1 cellular context compared by ENCODE assay signal in the genomic region with DNA sequence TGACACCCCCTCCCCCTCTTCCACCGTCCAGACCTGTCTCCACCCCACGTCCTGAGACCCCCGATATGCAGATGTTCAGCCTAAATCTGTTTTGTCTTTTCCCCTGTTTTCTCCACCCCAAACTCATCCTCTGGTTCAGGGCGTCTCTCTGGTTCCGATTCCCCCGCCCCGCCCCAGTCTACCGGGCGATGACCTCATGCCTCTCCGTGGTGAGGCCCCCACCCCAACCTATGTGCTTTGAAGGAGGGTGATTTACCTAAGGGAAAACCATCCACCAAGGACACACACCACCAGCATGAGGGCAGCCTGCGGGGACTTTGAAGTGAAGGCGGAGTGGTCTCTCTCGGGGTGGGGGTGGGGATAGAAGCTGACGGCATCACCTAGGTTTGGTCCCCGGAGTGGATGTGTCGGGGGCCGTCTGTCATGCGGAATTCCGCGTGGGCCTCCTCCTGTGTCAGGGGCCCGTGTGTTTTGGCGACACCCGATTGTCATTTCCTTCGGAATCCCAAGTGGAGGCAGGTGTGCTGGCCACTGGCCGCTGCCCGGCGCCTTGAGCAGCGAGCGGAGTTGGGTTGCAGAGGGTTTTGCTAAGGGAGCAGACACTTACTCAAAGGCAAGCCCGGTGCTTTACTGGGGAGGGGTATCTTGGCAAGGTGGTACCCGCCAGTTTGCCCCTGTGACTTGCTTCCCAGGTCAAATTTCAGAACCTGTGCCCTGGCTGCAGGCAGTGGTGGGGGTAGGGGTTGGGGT.
TF ChIP-seq lines count a peak whose summit lies in the region.

No MANE protein-coding gene starts in this region.

TF ChIP-seq in A549, 52 proteins besides CTCF, POLR2A, EP300 and RAD21 (continued from another document):
- TF ChIP-seq EHMT2 (IDR thresholded peaks at IDR 0.05; ENCODE audit: low read depth) (no peak), NR3C1 (IDR thresholded peaks at IDR 0.05) (no peak), SMC3 (IDR thresholded peaks at IDR 0.05) (no peak)
TF ChIP-seq in A549: peak in this region for 0.
